In the genomic region with DNA sequence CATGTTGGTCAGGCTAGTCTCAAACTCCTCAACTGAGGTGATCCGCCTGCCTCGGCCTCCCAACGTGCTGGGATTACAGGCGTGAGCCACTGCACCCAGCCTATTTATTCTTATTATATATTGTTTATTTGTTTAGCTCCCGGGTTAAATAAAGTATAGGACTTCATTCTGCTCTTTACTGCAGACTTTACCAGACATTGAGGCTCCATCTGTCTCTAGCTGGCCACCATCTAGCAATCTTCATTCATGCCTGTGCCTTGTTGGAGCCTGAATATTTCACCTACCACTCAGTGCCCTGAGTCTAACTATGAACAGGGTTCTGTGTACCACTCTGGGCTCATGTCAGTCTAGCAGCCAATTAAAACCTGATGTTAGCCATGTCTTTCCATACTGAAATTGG, we compare ENCODE assay signal across 26 cellular contexts. TPM values are rescaled to one million over a fixed set of nuclear protein-coding genes. Genes with fewer than 3 reads are reported as not detected.
"Had no signal": no experiment of that assay in that cellular context is flagged by ENCODE, and none has a peak within 500 bp of the region (broad histone marks: within the 10 kb centered on the region; RNA-seq: fewer than 3 reads in every experiment).

No MANE protein-coding gene starts in this region.

- ATAC-seq: foreskin keratinocyte; gastroesophageal sphincter; heart left ventricle; left cardiac atrium; left lung; mucosa of descending colon; natural killer cell treated with Interleukin-12 subunit alpha and Interleukin-12 subunit beta and Interleukin-15 and Interleukin-18, amount 100 ng/mL, for 72 hours; psoas muscle; right cardiac atrium; stimulated activated effector memory CD8-positive, alpha-beta T cell treated with anti-CD3 and anti-CD28 coated beads, Interleukin-12 subunit alpha, Interleukin-12 subunit beta, amount 100 ng/mL, for 72 hours had no signal

- DNase-seq: dermis blood vessel endothelial cell; effector memory CD4-positive, alpha-beta T cell; foreskin keratinocyte; heart left ventricle; left cardiac atrium; left lung; mesenchymal stem cell; mucosa of descending colon; naive B cell; nucleus accumbens; psoas muscle; right cardiac atrium; sigmoid colon; stimulated activated CD4-positive, alpha-beta T cell treated with anti-CD3 and anti-CD28 coated beads, Interleukin-2, amount 100 ng/mL, for 24 hours; stimulated activated CD4-positive, alpha-beta T cell treated with anti-CD3 and anti-CD28 coated beads, Interleukin-4, amount 100 ng/mL, for 24 hours; stimulated activated naive CD4-positive, alpha-beta T cell treated with Interleukin-2 at 50 U/mL for 16 hours; stomach; thyroid gland; trophoblast cell had no signal

- H3K27ac Mint-ChIP-seq: mesothelial cell of epicardium; natural killer cell treated with Interleukin-12 subunit alpha and Interleukin-12 subunit beta and Interleukin-15 and Interleukin-18, amount 100 ng/mL, for 72 hours; stimulated activated effector memory CD8-positive, alpha-beta T cell treated with anti-CD3 and anti-CD28 coated beads, Interleukin-12 subunit alpha, Interleukin-12 subunit beta, amount 100 ng/mL, for 72 hours had no signal

- H3K36me3 Mint-ChIP-seq: mesothelial cell of epicardium; natural killer cell treated with Interleukin-12 subunit alpha and Interleukin-12 subunit beta and Interleukin-15 and Interleukin-18, amount 100 ng/mL, for 72 hours; stimulated activated effector memory CD8-positive, alpha-beta T cell treated with anti-CD3 and anti-CD28 coated beads, Interleukin-12 subunit alpha, Interleukin-12 subunit beta, amount 100 ng/mL, for 72 hours had no signal

- H3K36me3 ChIP-seq: esophagus muscularis mucosa, gastroesophageal sphincter, heart left ventricle, left lung, sigmoid colon, stomach, thyroid gland had no signal

- H3K4me3 Mint-ChIP-seq: mesothelial cell of epicardium; natural killer cell treated with Interleukin-12 subunit alpha and Interleukin-12 subunit beta and Interleukin-15 and Interleukin-18, amount 100 ng/mL, for 72 hours; stimulated activated effector memory CD8-positive, alpha-beta T cell treated with anti-CD3 and anti-CD28 coated beads, Interleukin-12 subunit alpha, Interleukin-12 subunit beta, amount 100 ng/mL, for 72 hours had no signal

- H3K27ac ChIP-seq: coronary artery, esophagus muscularis mucosa, foreskin keratinocyte, gastroesophageal sphincter, heart left ventricle, hepatocyte, left lung, psoas muscle, sigmoid colon, stomach, thyroid gland had no signal

- H2AFZ ChIP-seq: hepatocyte had no signal

- H3K4me2 ChIP-seq: hepatocyte had no signal

- H3K27me3 ChIP-seq: esophagus muscularis mucosa, foreskin keratinocyte, gastroesophageal sphincter, hepatocyte, sigmoid colon, thyroid gland had no signal

- H3K9me3 Mint-ChIP-seq: mesothelial cell of epicardium; natural killer cell treated with Interleukin-12 subunit alpha and Interleukin-12 subunit beta and Interleukin-15 and Interleukin-18, amount 100 ng/mL, for 72 hours had no signal

- H3K9me3 ChIP-seq: esophagus muscularis mucosa, gastroesophageal sphincter, heart left ventricle, left lung, mucosa of descending colon, psoas muscle, sigmoid colon, stomach, thyroid gland had no signal

- H3K4me1 Mint-ChIP-seq: stimulated activated effector memory CD8-positive, alpha-beta T cell treated with anti-CD3 and anti-CD28 coated beads, Interleukin-12 subunit alpha, Interleukin-12 subunit beta, amount 100 ng/mL, for 72 hours had no signal

- H3K4me3 ChIP-seq: coronary artery, esophagus muscularis mucosa, gastroesophageal sphincter, heart left ventricle, hepatocyte, left lung, mucosa of descending colon, psoas muscle, sigmoid colon, stomach, thyroid gland had no signal

- H3K4me1 ChIP-seq: foreskin keratinocyte had no signal

RNA-seq across cellular contexts. Expression of a gene that starts 2.1 kb away (rescaled TPM):
- total RNA-seq: natural killer cell treated with Interleukin-12 subunit alpha and Interleukin-12 subunit beta and Interleukin-15 and Interleukin-18, amount 100 ng/mL, for 72 hours had no signal
